15 cellular contexts compared by ENCODE assay signal in the genomic region with DNA sequence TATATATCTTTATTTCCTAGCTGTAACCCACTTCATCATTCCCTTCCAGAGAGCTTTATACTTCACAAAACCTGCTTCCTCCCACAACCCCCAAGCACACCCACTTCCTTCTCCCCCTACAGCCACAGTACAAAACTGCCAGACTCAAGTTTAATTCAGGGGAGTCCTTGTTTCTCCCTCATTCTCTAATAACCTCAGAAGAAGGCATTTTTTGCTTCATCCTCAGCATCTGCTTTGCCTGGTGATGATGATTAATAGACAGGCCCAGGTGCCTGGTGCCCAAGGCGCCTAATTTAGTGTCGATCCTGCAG.
DNase-seq lines count a peak whose midpoint lies in the region; ATAC-seq and TF ChIP-seq lines count a peak whose summit lies in the region.
"Had no signal": no experiment of that assay in that cellular context is flagged by ENCODE, and none has a peak within 500 bp of the region (broad histone marks: within the 10 kb centered on the region; RNA-seq: fewer than 3 reads in every experiment).

No MANE protein-coding gene starts in this region.

- no peak overlapping the region for H4K91ac ChIP-seq in mesenchymal stem cell (ENCODE audit: low read length)

- H3K27ac ChIP-seq in caudate nucleus (ENCODE audit: low read depth, low read length) (peak overlapping the region; percentile 54), right atrium auricular region (no peak overlapping the region), mesenchymal stem cell (ENCODE audit: low read length, poor library complexity, severe bottlenecking) (no peak overlapping the region)

- no peak overlapping the region for H3K14ac ChIP-seq in mesenchymal stem cell (ENCODE audit: low read length in 2 of 2)

- no peaks in the 10 kb centered on the region for H3K4me1 ChIP-seq in right atrium auricular region
- H3K4me1 ChIP-seq in mesenchymal stem cell (ENCODE audit: control insufficient read depth, insufficient read depth, low read depth, low read length) = no peaks in the 10 kb centered on the region

- H3K4me3 ChIP-seq in right atrium auricular region (no peak overlapping the region), mesenchymal stem cell (ENCODE audit: insufficient read depth in 1 of 2, low read depth in 1 of 2, low read length in 2 of 2) (no peak overlapping the region)
- H3K4me3 ChIP-seq: dorsolateral prefrontal cortex, hepatocyte had no signal

- no peak overlapping the region for H3K23ac ChIP-seq in mesenchymal stem cell (ENCODE audit: low read length in 2 of 2)

- H4K8ac ChIP-seq in mesenchymal stem cell (ENCODE audit: low read length) = no peak overlapping the region

- no peak overlapping the region for H2AFZ ChIP-seq in mesenchymal stem cell (ENCODE audit: low read depth, low read length)
- H2AFZ ChIP-seq: hepatocyte had no signal

- DNase-seq in caudate nucleus (lab: John Stamatoyannopoulos, UW) (peak in 10 of 61 donors; percentile 0 to 54 (median 10)), right atrium auricular region (ENCODE audit: low spot score) (no peak), mesenchymal stem cell (no peak), left lobe of liver (ENCODE audit: low spot score) (no peak)
- no peak for DNase-seq in stimulated activated naive CD4-positive, alpha-beta T cell treated with Interleukin-2 at 50 U/mL for 16 hours (lab: John Stamatoyannopoulos, UW)
- DNase-seq: CD8-positive, alpha-beta T cell; NCI-H2081; Right ventricle myocardium superior; stimulated activated naive CD8-positive, alpha-beta T cell treated with anti-CD3 and anti-CD28 coated beads, Interleukin-15, Interleukin-2, amounts not matched to agents 100 U/mL and 50 U/mL, for 24 hours had no signal

- no peaks in the 10 kb centered on the region for H3K79me1 ChIP-seq in mesenchymal stem cell (replicated peaks; ENCODE audit: low read length, poor library complexity, severe bottlenecking)

- H3K9me3 ChIP-seq in right atrium auricular region (peaks cover 0 to 13% of the 10 kb centered on the region in 2 donors), mesenchymal stem cell (ENCODE audit: control insufficient read depth, low read length) (peaks cover 6% of the 10 kb centered on the region)

- WGBS in mesenchymal stem cell = 89% methylated on average over 2 of the region's 2 CpGs

- no peak overlapping the region for H2BK5ac ChIP-seq in mesenchymal stem cell (ENCODE audit: low read depth, low read length, poor library complexity, severe bottlenecking)

- H2BK15ac ChIP-seq in mesenchymal stem cell (ENCODE audit: low read depth, poor library complexity, severe bottlenecking) = no peak overlapping the region

- H3K27me3 ChIP-seq in right atrium auricular region (no peaks in the 10 kb centered on the region), mesenchymal stem cell (ENCODE audit: control insufficient read depth in 1 of 2, insufficient read depth in 1 of 2, low read length in 2 of 2) (no peaks in the 10 kb centered on the region)
- H3K27me3 ChIP-seq: dorsolateral prefrontal cortex, hepatocyte had no signal

- H2BK12ac ChIP-seq in mesenchymal stem cell (ENCODE audit: low read length in 2 of 2) = no peak overlapping the region

- H2AK5ac ChIP-seq in mesenchymal stem cell (ENCODE audit: low read length, severe bottlenecking) = no peak overlapping the region

- H3K9ac ChIP-seq in mesenchymal stem cell (ENCODE audit: low read length) = no peak overlapping the region

- H3K18ac ChIP-seq in mesenchymal stem cell (ENCODE audit: low read depth in 1 of 2, low read length in 2 of 2) = no peak overlapping the region

- H3K36me3 ChIP-seq in right atrium auricular region (no peaks in the 10 kb centered on the region), mesenchymal stem cell (ENCODE audit: control insufficient read depth in 1 of 2, insufficient read depth in 2 of 2, low read depth in 1 of 2, low read length in 2 of 2) (no peaks in the 10 kb centered on the region)

- H2BK120ac ChIP-seq in mesenchymal stem cell (ENCODE audit: low read depth, low read length) = no peak overlapping the region

- no peak overlapping the region for H3K4ac ChIP-seq in mesenchymal stem cell (ENCODE audit: low read depth in 1 of 2, low read length in 2 of 2)

- ATAC-seq in GM18867 (IDR thresholded peaks at IDR 0.05; ENCODE audit: unreplicated experiment) = peak; percentile 50
- ATAC-seq in GM21529 (IDR thresholded peaks at IDR 0.05; ENCODE audit: unreplicated experiment) = peak; percentile 53
- peak; percentile 49 for ATAC-seq in HG03139 (IDR thresholded peaks at IDR 0.05; ENCODE audit: unreplicated experiment)
- ATAC-seq in left lobe of liver = no peak
- ATAC-seq: activated naive CD4-positive, alpha-beta T cell treated with anti-CD3 and anti-CD28 coated beads, Interleukin-2, amount 50 U/mL, for 72 hours; CD8-positive, alpha-beta T cell; stimulated activated naive CD8-positive, alpha-beta T cell treated with anti-CD3 and anti-CD28 coated beads, Interleukin-15, Interleukin-2, amounts not matched to agents 100 U/mL and 50 U/mL, for 24 hours had no signal

- TF ChIP-seq CTCF in right atrium auricular region (IDR thresholded peaks at IDR 0.05) = no peak

- no peak overlapping the region for H3K4me2 ChIP-seq in mesenchymal stem cell (ENCODE audit: low read length, poor library complexity, severe bottlenecking)
- H3K4me2 ChIP-seq: hepatocyte had no signal
